ENCODE assay signal across 1 cellular context in genomic region chr22:18001040-18001893, GRCh38.
TF ChIP-seq lines count a peak whose summit lies in the region.

No MANE protein-coding gene starts in this region.

TF ChIP-seq in K562, 482 proteins besides CTCF, POLR2A, EP300 and RAD21 (continued from another document and continues in another):
- TF ChIP-seq ZBTB40 (IDR thresholded peaks at IDR 0.05) (no peak), ZBTB40 (CRISPR knock-in tag; IDR thresholded peaks at IDR 0.05) (no peak), HDAC6 (IDR thresholded peaks at IDR 0.05; ENCODE audit: low read depth, low read length) (no peak), PCBP1 (IDR thresholded peaks at IDR 0.05; ENCODE audit: low read depth, low read length, poor library complexity, severe bottlenecking) (peak; percentile 36), XRCC3 (IDR thresholded peaks at IDR 0.05) (no peak), THRA (IDR thresholded peaks at IDR 0.05) (no peak), RBM22 (IDR thresholded peaks at IDR 0.05; ENCODE audit: low read depth, low read length, poor library complexity, severe bottlenecking) (peak; percentile 86), FUS (optimal IDR thresholded peaks at IDR 0.05; ENCODE audit: low read depth, low read length) (peak; percentile 38), NFXL1 (CRISPR knock-in tag; IDR thresholded peaks at IDR 0.05) (no peak), MCM3 (IDR thresholded peaks at IDR 0.05) (no peak), HMGN3 (IDR thresholded peaks at IDR 0.05; ENCODE audit: borderline replicate concordance, extremely low read depth, insufficient read length, low read depth, low read length) (peak; percentile 53), MGA (IDR thresholded peaks at IDR 0.05) (peak; percentile 60; the same call in 1 of the 2 replicates), RAD51 (IDR thresholded peaks at IDR 0.05; ENCODE audit: borderline replicate concordance, low read depth) (no peak; the same call in 1 of the 2 replicates), NFIC (IDR thresholded peaks at IDR 0.05) (peak; percentile 41; the same call in 1 of the 2 replicates), NKRF (IDR thresholded peaks at IDR 0.05; ENCODE audit: borderline replicate concordance) (no peak; the same call in 1 of the 2 replicates), NEUROD1 (IDR thresholded peaks at IDR 0.05; ENCODE audit: borderline replicate concordance, low read depth, low read length, partially characterized antibody) (peak; percentile 98), FOXA3 (CRISPR knock-in tag; conservative IDR thresholded peaks at IDR 0.05 in 1 of 2, IDR thresholded peaks at IDR 0.05 in 1 of 2) (no peak), ZFP36 (IDR thresholded peaks at IDR 0.05; ENCODE audit: low read depth, low read length, partially characterized antibody) (no peak), HMGXB4 (CRISPR knock-in tag; IDR thresholded peaks at IDR 0.05) (peak; percentile 40; the same call in 1 of the 2 replicates), NUFIP1 (IDR thresholded peaks at IDR 0.05; ENCODE audit: partially characterized antibody) (peak; percentile 85), ZNF830 (CRISPR knock-in tag; IDR thresholded peaks at IDR 0.05) (no peak), NONO (IDR thresholded peaks at IDR 0.05; ENCODE audit: low read depth in 2 of 2, low read length in 1 of 2) (peak; percentile 93 to 99), ATF6 (CRISPR knock-in tag; IDR thresholded peaks at IDR 0.05) (no peak; the same call in 1 of the 2 replicates)
